Comparison of ENCODE assay signal across 9 cellular contexts in genomic region chr3:50617096-50617791, GRCh38. TPM values are rescaled to one million over a fixed set of nuclear protein-coding genes. Genes with fewer than 3 reads are reported as not detected.
A peak's percentile ranks its signal among the peaks of the same experiment; 100 is the strongest.
DNase-seq lines count a peak whose midpoint lies in the region; ATAC-seq, FAIRE-seq and TF ChIP-seq lines count a peak whose summit lies in the region.
"Had no signal": no experiment of that assay in that cellular context is flagged by ENCODE, and none has a peak within 500 bp of the region (broad histone marks: within the 10 kb centered on the region; RNA-seq: fewer than 3 reads in every experiment).

Gene MAPKAPK3, plus strand, starts transcription at chr3:50617151. Its CDS starts 415 bp downstream, at chr3:50617566.

- H3K36me3 Mint-ChIP-seq in neural crest cell (ENCODE audit: low read depth) = no peaks in the 10 kb centered on the region

- H3K4me3 ChIP-seq in HUES48 (ENCODE audit: low read depth, low read length) (peak within 1 kb of the TSS; percentile 78), WI38 (ENCODE audit: low read depth, low read length) (peak within 1 kb of the TSS; percentile 79)

- ATAC-seq in GM19452 (IDR thresholded peaks at IDR 0.05; ENCODE audit: unreplicated experiment) = peak; percentile 6
- ATAC-seq in esophagus mucosa = peak; percentile 39

- no peak within 1 kb of the TSS for H3K27ac Mint-ChIP-seq in neural crest cell (ENCODE audit: unreplicated experiment)

- peak within 1 kb of the TSS; percentile 85 for H3K9ac ChIP-seq in HUES48 (ENCODE audit: low read depth, low read length)

- no peaks in the 10 kb centered on the region for H3K9me3 Mint-ChIP-seq in neural crest cell

- peak within 1 kb of the TSS; percentile 93 for H3K4me3 Mint-ChIP-seq in neural crest cell

- peaks cover 11% of the 10 kb centered on the region for H3K4me1 ChIP-seq in HUES48 (ENCODE audit: control insufficient read depth, insufficient read depth, low read length)

- peaks cover 8% of the 10 kb centered on the region; the same call in 1 of the 2 replicates for H3K36me3 ChIP-seq in HUES48 (ENCODE audit: control insufficient read depth, insufficient read depth, low read length)

- DNase-seq in D341Med (ENCODE audit: low spot score) (peak; percentile 93), neural crest cell (ENCODE audit: low read depth, low spot score) (peak; percentile 8), NCI-H187 (lab: John Stamatoyannopoulos, UW) (no peak), RCC 7860 (ENCODE audit: low spot score) (no peak)

- peak within 1 kb of the TSS; percentile 75 for H3K27ac ChIP-seq in HUES48 (ENCODE audit: low read depth, low read length)

- H3K27me3 ChIP-seq in HUES48 (ENCODE audit: control insufficient read depth, insufficient read depth, low read length) = peaks cover 22% of the 10 kb centered on the region

- no peak for FAIRE-seq in RCC 7860 (lab: Jason Lieb, UNC)
- FAIRE-seq: colon had no signal

- TF ChIP-seq CTCF in WI38 (IDR thresholded peaks at IDR 0.05; ENCODE audit: low read depth, low read length) (no peak), neural crest cell (conservative IDR thresholded peaks at IDR 0.05) (no peak)

- H3K9me3 ChIP-seq in HUES48 (ENCODE audit: control insufficient read depth, insufficient read depth, low read length) = no peaks in the 10 kb centered on the region

- H3K4me1 Mint-ChIP-seq in neural crest cell = peaks cover 24% of the 10 kb centered on the region

- H3K27me3 Mint-ChIP-seq in neural crest cell (ENCODE audit: low read depth) = peaks cover 4% of the 10 kb centered on the region

RNA-seq across cellular contexts. Expression of gene MAPKAPK3, which starts in this region (rescaled TPM):
- total RNA-seq in esophagus mucosa = 50.5 TPM
- 37.0 and 38.8 TPM in 2 replicates for total RNA-seq in neural crest cell

Comparison
In these comparisons a context has a peak if more than half of its experiments do, and no peak if none do; other contexts are left out.
1. DNase-seq: peak in D341Med (single experiment) and neural crest cell (single experiment); none in NCI-H187 (0 of 2) and RCC 7860 (single experiment).